9 cellular contexts compared by ENCODE assay signal in genomic region chr3:123723527-123724168, GRCh38.
DNase-seq lines count a peak whose midpoint lies in the region; ATAC-seq and TF ChIP-seq lines count a peak whose summit lies in the region.
"Had no signal": no experiment of that assay in that cellular context is flagged by ENCODE, and none has a peak within 500 bp of the region (broad histone marks: within the 10 kb centered on the region; RNA-seq: fewer than 3 reads in every experiment).

No MANE protein-coding gene starts in this region.

- no peak overlapping the region for H3K23ac ChIP-seq in mesenchymal stem cell (ENCODE audit: low read length in 2 of 2)

- H3K4me3 Mint-ChIP-seq in activated CD4-positive, alpha-beta T cell treated with anti-CD3 and anti-CD28 coated beads for 36 hours: no peak overlapping the region
- H3K4me3 Mint-ChIP-seq in effector memory CD8-positive, alpha-beta T cell: no peak overlapping the region
- H3K4me3 Mint-ChIP-seq: activated naive CD8-positive, alpha-beta T cell had no signal

- no peaks in the 10 kb centered on the region for H3K9me2 ChIP-seq in DOHH2 (replicated peaks; ENCODE audit: control insufficient read depth, low read length)

- peak; percentile 68 for ATAC-seq in HG02798 (IDR thresholded peaks at IDR 0.05; ENCODE audit: poor library complexity, unreplicated experiment)
- ATAC-seq in activated CD4-positive, alpha-beta T cell treated with anti-CD3 and anti-CD28 coated beads for 36 hours: peak; percentile 82
- ATAC-seq in effector memory CD8-positive, alpha-beta T cell (replicated peaks): peak; percentile 70
- ATAC-seq in GM21528 (IDR thresholded peaks at IDR 0.05; ENCODE audit: low FRiP score, unreplicated experiment): no peak

- H3K27ac Mint-ChIP-seq in activated CD4-positive, alpha-beta T cell treated with anti-CD3 and anti-CD28 coated beads for 36 hours: no peak overlapping the region
- H3K27ac Mint-ChIP-seq in effector memory CD8-positive, alpha-beta T cell: no peak overlapping the region
- H3K27ac Mint-ChIP-seq: activated naive CD8-positive, alpha-beta T cell had no signal

- peak overlapping the region in 1 of 2 experiments; percentile 36 for H3K4ac ChIP-seq in mesenchymal stem cell (ENCODE audit: low read depth in 1 of 2, low read length in 2 of 2)

- H3K27ac ChIP-seq in DOHH2 (ENCODE audit: low read depth, low read length) (no peak overlapping the region), mesenchymal stem cell (ENCODE audit: low read length, poor library complexity, severe bottlenecking) (peak overlapping the region; percentile 50)

- peak; percentile 80 for TF ChIP-seq CTCF in DOHH2 (IDR thresholded peaks at IDR 0.05; ENCODE audit: low read depth, low read length, poor library complexity, severe bottlenecking)

- H3K4me2 ChIP-seq in DOHH2 (ENCODE audit: low read length) (no peak overlapping the region), mesenchymal stem cell (ENCODE audit: low read length, poor library complexity, severe bottlenecking) (no peak overlapping the region)

- H2BK5ac ChIP-seq in mesenchymal stem cell (ENCODE audit: low read depth, low read length, poor library complexity, severe bottlenecking): no peak overlapping the region

- no peak overlapping the region for H3K14ac ChIP-seq in mesenchymal stem cell (ENCODE audit: low read length in 2 of 2)

- intact Hi-C loops in activated CD4-positive, alpha-beta T cell treated with anti-CD3 and anti-CD28 coated beads for 36 hours (cut with DNase I, micrococcal nuclease): loop anchor here (1.0 to 2.0 kb wide), 3 partner anchors 71 to 81 kb away; no protein-coding TSS in a partner anchor

- peaks cover 6% of the 10 kb centered on the region for H3K27me3 Mint-ChIP-seq in activated CD4-positive, alpha-beta T cell treated with anti-CD3 and anti-CD28 coated beads for 36 hours
- H3K27me3 Mint-ChIP-seq in effector memory CD8-positive, alpha-beta T cell: peaks cover 21 to 65% of the 10 kb centered on the region in 2 donors

- H2AFZ ChIP-seq in mesenchymal stem cell (ENCODE audit: low read depth, low read length): no peak overlapping the region

- H2BK12ac ChIP-seq in mesenchymal stem cell (ENCODE audit: low read length in 2 of 2): no peak overlapping the region

- 6% methylated on average over 6 of the region's 9 CpGs for WGBS in mesenchymal stem cell

- H3K4me1 Mint-ChIP-seq in activated CD4-positive, alpha-beta T cell treated with anti-CD3 and anti-CD28 coated beads for 36 hours: no peaks in the 10 kb centered on the region
- peaks cover 0 to 7% of the 10 kb centered on the region in 2 donors for H3K4me1 Mint-ChIP-seq in effector memory CD8-positive, alpha-beta T cell (ENCODE audit: low read depth in 2 of 2)

- H3K9me3 Mint-ChIP-seq in activated CD4-positive, alpha-beta T cell treated with anti-CD3 and anti-CD28 coated beads for 36 hours (ENCODE audit: low read depth): no peaks in the 10 kb centered on the region
- H3K9me3 Mint-ChIP-seq in effector memory CD8-positive, alpha-beta T cell: no peaks in the 10 kb centered on the region

- H3K27me3 ChIP-seq in DOHH2 (ENCODE audit: control insufficient read depth, low read length) (peaks cover 11% of the 10 kb centered on the region; the same call in 1 of the 2 replicates), mesenchymal stem cell (ENCODE audit: control insufficient read depth in 1 of 2, insufficient read depth in 1 of 2, low read length in 2 of 2) (no peaks in the 10 kb centered on the region)

- CTCF ChIA-PET in activated CD4-positive, alpha-beta T cell treated with anti-CD3 and anti-CD28 coated beads for 36 hours (lab: Charles Lee): interaction anchor here (0.5 to 3.8 kb wide), 29 partner anchors 8 to 794 kb away, joined by 3 to 30 read pairs (median 4); partner anchors contain the start of gene HACD2

- H2BK15ac ChIP-seq in mesenchymal stem cell (ENCODE audit: low read depth, poor library complexity, severe bottlenecking): peak overlapping the region; percentile 21

- peak overlapping the region; percentile 62 for H2AK5ac ChIP-seq in mesenchymal stem cell (ENCODE audit: low read length, severe bottlenecking)

- peak overlapping the region; percentile 70 for H4K8ac ChIP-seq in mesenchymal stem cell (ENCODE audit: low read length)

- H3K36me3 ChIP-seq in DOHH2 (ENCODE audit: control insufficient read depth, low read length): no peaks in the 10 kb centered on the region
- peaks cover 13 to 62% of the 10 kb centered on the region in 2 experiments for H3K36me3 ChIP-seq in mesenchymal stem cell (ENCODE audit: control insufficient read depth in 1 of 2, insufficient read depth in 2 of 2, low read depth in 1 of 2, low read length in 2 of 2)

- H3K79me2 ChIP-seq in DOHH2 (ENCODE audit: control insufficient read depth, low read length): no peaks in the 10 kb centered on the region

- peaks cover 27% of the 10 kb centered on the region for H3K79me1 ChIP-seq in mesenchymal stem cell (replicated peaks; ENCODE audit: low read length, poor library complexity, severe bottlenecking)

- H3F3A ChIP-seq in DOHH2 (ENCODE audit: control insufficient read depth, insufficient read depth): no peaks in the 10 kb centered on the region

- H4K91ac ChIP-seq in mesenchymal stem cell (ENCODE audit: low read length): peak overlapping the region; percentile 49

- no peaks in the 10 kb centered on the region for H4K20me1 ChIP-seq in DOHH2 (ENCODE audit: control insufficient read depth, insufficient read depth, low read depth, low read length)

- no peaks in the 10 kb centered on the region for H3K36me3 Mint-ChIP-seq in activated CD4-positive, alpha-beta T cell treated with anti-CD3 and anti-CD28 coated beads for 36 hours (ENCODE audit: low read depth)
- H3K36me3 Mint-ChIP-seq in effector memory CD8-positive, alpha-beta T cell (ENCODE audit: insufficient read depth): peaks cover 3% of the 10 kb centered on the region
- H3K36me3 Mint-ChIP-seq: activated naive CD8-positive, alpha-beta T cell had no signal

- no peak overlapping the region for H3K4me3 ChIP-seq in DOHH2 (ENCODE audit: low read length)
- no peak overlapping the region for H3K4me3 ChIP-seq in mesenchymal stem cell (ENCODE audit: insufficient read depth in 1 of 2, low read depth in 1 of 2, low read length in 2 of 2)

- peak; percentile 28 for DNase-seq in NCI-H226
- DNase-seq in activated CD4-positive, alpha-beta T cell treated with anti-CD3 and anti-CD28 coated beads for 36 hours: peak; percentile 65
- DNase-seq in effector memory CD8-positive, alpha-beta T cell: peak; percentile 25 to 46 (median 29)
- DNase-seq in mesenchymal stem cell: peak; percentile 86
- peak; percentile 94 for DNase-seq in superior temporal gyrus (ENCODE audit: extremely low spot score)

- H3K18ac ChIP-seq in mesenchymal stem cell (ENCODE audit: low read depth in 1 of 2, low read length in 2 of 2): peak overlapping the region; percentile 67 to 69

- H2BK120ac ChIP-seq in mesenchymal stem cell (ENCODE audit: low read depth, low read length): no peak overlapping the region

- no peaks in the 10 kb centered on the region for H3K4me1 ChIP-seq in DOHH2 (ENCODE audit: control insufficient read depth, low read length)
- H3K4me1 ChIP-seq in mesenchymal stem cell (ENCODE audit: control insufficient read depth, insufficient read depth, low read depth, low read length): peaks cover 15% of the 10 kb centered on the region

- H3K9ac ChIP-seq in mesenchymal stem cell (ENCODE audit: low read length): peak overlapping the region; percentile 30

- H3K9me3 ChIP-seq in DOHH2 (ENCODE audit: control insufficient read depth, insufficient read depth, low read length): no peaks in the 10 kb centered on the region
- no peaks in the 10 kb centered on the region for H3K9me3 ChIP-seq in mesenchymal stem cell (ENCODE audit: control insufficient read depth, low read length)

- POLR2A ChIA-PET in activated CD4-positive, alpha-beta T cell treated with anti-CD3 and anti-CD28 coated beads for 36 hours (lab: Charles Lee): no interaction called here

Comparison
In these comparisons a context has a peak if more than half of its experiments do, and no peak if none do; other contexts are left out.
1. DNase-seq: peak in every context shown above with its lines; median percentile 94 in superior temporal gyrus; 86 in mesenchymal stem cell; 65 in activated CD4-positive, alpha-beta T cell treated with anti-CD3 and anti-CD28 coated beads for 36 hours; 29 in effector memory CD8-positive, alpha-beta T cell; 28 in NCI-H226.